In genomic region chr5:132434813-132435286, GRCh38 we compare ENCODE assay signal across 15 cellular contexts. TPM values are rescaled to one million over a fixed set of nuclear protein-coding genes. Genes with fewer than 3 reads are reported as not detected.
DNase-seq lines count a peak whose midpoint lies in the region; ATAC-seq, FAIRE-seq and TF ChIP-seq lines count a peak whose summit lies in the region.
"Had no signal": no experiment of that assay in that cellular context is flagged by ENCODE, and none has a peak within 500 bp of the region (broad histone marks: within the 10 kb centered on the region; RNA-seq: fewer than 3 reads in every experiment).

No MANE protein-coding gene starts in this region.

- H3K4me3 ChIP-seq in left ventricle myocardium inferior (no peak overlapping the region), uterus (no peak overlapping the region)
- H3K4me3 ChIP-seq: PC-9 had no signal

- DNase-seq in left ventricle myocardium inferior (no peak), cardiac septum (ENCODE audit: low spot score) (no peak), myocyte (ENCODE audit: low read depth) (peak; percentile 51), uterus (no peak), H54 (ENCODE audit: insufficient read length, low spot score) (no peak), omental fat pad (ENCODE audit: low spot score) (no peak)
- no peak for DNase-seq in central memory CD8-positive, alpha-beta T cell (ENCODE audit: low spot score in 2 of 2)
- DNase-seq: PC-9, retina had no signal

- TF ChIP-seq POLR2A in uterus (IDR thresholded peaks at IDR 0.05) (no peak), H54 (IDR thresholded peaks at IDR 0.05; ENCODE audit: low read depth, low read length) (no peak)

- H3K27ac Mint-ChIP-seq in central memory CD8-positive, alpha-beta T cell (ENCODE audit: low read depth) = peak overlapping the region; percentile 81

- no peak for FAIRE-seq in H54 (lab: Jason Lieb, UNC)
- FAIRE-seq: colon, frontal cortex, urothelium cell line had no signal

- H3K9me3 ChIP-seq in left ventricle myocardium inferior (replicated peaks) (no peaks in the 10 kb centered on the region), uterus (no peaks in the 10 kb centered on the region)

- peaks cover 36% of the 10 kb centered on the region for H3K36me3 Mint-ChIP-seq in central memory CD8-positive, alpha-beta T cell (ENCODE audit: insufficient read depth)

- H3K27me3 ChIP-seq in left ventricle myocardium inferior (ENCODE audit: low read depth) = no peaks in the 10 kb centered on the region
- H3K27me3 ChIP-seq in uterus = no peaks in the 10 kb centered on the region

- peak overlapping the region; percentile 83 for H3K27ac ChIP-seq in left ventricle myocardium inferior (replicated peaks)
- H3K27ac ChIP-seq in uterus = peak overlapping the region; percentile 41 to 46
- H3K27ac ChIP-seq: C4-2B, PC-9 had no signal

- intact Hi-C loops in left ventricle myocardium inferior (cut with micrococcal nuclease) (no loop called here), cardiac septum (cut with DNase I) (no loop called here), uterus (cut with DNase I; ENCODE audit: low total_unique reads) (no loop called here)

- H3K27me3 Mint-ChIP-seq in central memory CD8-positive, alpha-beta T cell = no peaks in the 10 kb centered on the region

- peaks cover 99% of the 10 kb centered on the region for H3K4me1 ChIP-seq in left ventricle myocardium inferior
- H3K4me1 ChIP-seq in uterus = peaks cover 12 to 17% of the 10 kb centered on the region in 2 donors

- H3K4me3 Mint-ChIP-seq in central memory CD8-positive, alpha-beta T cell = no peak overlapping the region

- no peaks in the 10 kb centered on the region for H3K9me3 Mint-ChIP-seq in central memory CD8-positive, alpha-beta T cell
- H3K9me3 Mint-ChIP-seq: activated T-helper 2 cell treated with anti-CD3 and anti-CD28 coated beads, Interferon-gamma antibody, Interleukin-2, Interleukin-4, amounts not matched to agents 10 μg/mL and 5 μg/mL and 100 μg/mL, durations not matched to agents 14 hours and 24 hours and 36 hours had no signal

- TF ChIP-seq CTCF in left ventricle myocardium inferior (IDR thresholded peaks at IDR 0.05; ENCODE audit: borderline replicate concordance) (no peak), uterus (IDR thresholded peaks at IDR 0.05) (no peak), omental fat pad (IDR thresholded peaks at IDR 0.05) (no peak)

- peaks cover 91% of the 10 kb centered on the region for H3K4me1 Mint-ChIP-seq in central memory CD8-positive, alpha-beta T cell

- no peak for ATAC-seq in central memory CD8-positive, alpha-beta T cell (replicated peaks; ENCODE audit: extremely low read depth, poor library complexity, severe bottlenecking)
- ATAC-seq in GM21825 (IDR thresholded peaks at IDR 0.05; ENCODE audit: unreplicated experiment) (no peak), omental fat pad (ENCODE audit: low FRiP score) (no peak)

- H3K36me3 ChIP-seq in left ventricle myocardium inferior (no peaks in the 10 kb centered on the region), uterus (no peaks in the 10 kb centered on the region)

RNA-seq across cellular contexts. Expression of gene IRF1, which starts 55.7 kb away (rescaled TPM):
- total RNA-seq in left ventricle myocardium inferior = 10.9 TPM
- total RNA-seq in cardiac septum = 19.9 TPM
- 9.8 and 11.7 TPM in 2 replicates for total RNA-seq in myocyte
- 37.0 TPM for polyA plus RNA-seq in myocyte (2012)
- total RNA-seq in uterus = 100 to 1,000 TPM in 1 of 4 donors, 10 to 100 TPM in 2, 1 to 10 TPM in 1; 3.8 to 110 (median 25.7) TPM
- total RNA-seq in omental fat pad = 100 to 1,000 TPM in 3 of 4 donors, 10 to 100 TPM in 1; 23.5 to 172 (median 133) TPM
